ENCODE assay signal across 1 cellular context in genomic region chr19:39411006-39411831, GRCh38.
TF ChIP-seq lines count a peak whose summit lies in the region.

No MANE protein-coding gene starts in this region.

TF ChIP-seq in WTC11, 78 proteins besides CTCF, POLR2A, EP300 and RAD21 (continued from another document):
- no peak for TF ChIP-seq E2F5 (CRISPR knock-in tag; IDR thresholded peaks at IDR 0.05)
- no peak for TF ChIP-seq ETV6 (CRISPR knock-in tag; IDR thresholded peaks at IDR 0.05)
- no peak for TF ChIP-seq ZNF396 (CRISPR knock-in tag; IDR thresholded peaks at IDR 0.05; ENCODE audit: borderline replicate concordance)
- TF ChIP-seq ATF1 (CRISPR knock-in tag; IDR thresholded peaks at IDR 0.05), result no peak
- no peak for TF ChIP-seq EMX1 (CRISPR knock-in tag; IDR thresholded peaks at IDR 0.05)
- no peak for TF ChIP-seq TEAD4 (CRISPR knock-in tag; IDR thresholded peaks at IDR 0.05)
- no peak; the same call in 1 of the 2 replicates for TF ChIP-seq GABPB1 (CRISPR knock-in tag; IDR thresholded peaks at IDR 0.05)
